7 cellular contexts compared by ENCODE assay signal in genomic region chr6:146267447-146267846, GRCh38.
"Had no signal": no experiment of that assay in that cellular context is flagged by ENCODE, and none has a peak within 500 bp of the region (broad histone marks: within the 10 kb centered on the region; RNA-seq: fewer than 3 reads in every experiment).

No MANE protein-coding gene starts in this region.

- H3K27ac ChIP-seq: HL-60, KMS-11 had no signal

- ATAC-seq: HepG2, K562 had no signal

- H3K4me3 ChIP-seq: K562 had no signal

- H3K4me2 ChIP-seq: KMS-11 had no signal

- DNase-seq: IMR-90, KBM-7, KG1 had no signal
